ENCODE assay signal across 21 cellular contexts in the genomic region with DNA sequence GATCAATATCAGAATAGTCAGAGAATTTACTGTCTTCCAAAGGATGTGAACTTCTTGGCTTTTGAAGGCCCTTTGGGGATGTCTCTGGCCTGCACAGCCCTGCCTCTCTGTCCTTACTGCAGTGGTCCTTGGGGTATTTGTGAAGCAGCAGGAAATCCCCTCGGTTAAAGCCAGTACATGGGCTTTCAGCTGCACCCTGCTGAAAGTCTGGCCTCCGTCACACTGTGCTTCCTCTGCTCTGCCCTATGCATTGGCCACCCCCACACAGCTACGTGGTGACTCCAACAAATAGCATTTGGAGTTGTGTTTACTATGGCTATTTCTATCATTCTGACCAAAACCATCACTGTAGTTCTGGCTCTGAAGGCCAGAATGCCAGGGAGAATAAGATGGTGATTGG. TPM values are rescaled to one million over a fixed set of nuclear protein-coding genes. Genes with fewer than 3 reads are reported as not detected.
A peak's percentile ranks its signal among the peaks of the same experiment; 100 is the strongest.
DNase-seq lines count a peak whose midpoint lies in the region; ATAC-seq, FAIRE-seq and TF ChIP-seq lines count a peak whose summit lies in the region.
"Had no signal": no experiment of that assay in that cellular context is flagged by ENCODE, and none has a peak within 500 bp of the region (broad histone marks: within the 10 kb centered on the region; RNA-seq: fewer than 3 reads in every experiment).

No MANE protein-coding gene starts in this region.

- no peak overlapping the region for H3K27ac Mint-ChIP-seq in mesothelial cell of epicardium
- H3K27ac Mint-ChIP-seq: HFFc6, progenitor cell of endocrine pancreas had no signal

- H3K9me3 Mint-ChIP-seq in mesothelial cell of epicardium, result no peaks in the 10 kb centered on the region
- H3K9me3 Mint-ChIP-seq: HFFc6; naive thymus-derived CD4-positive, alpha-beta T cell had no signal

- no peak overlapping the region for H3K4me3 Mint-ChIP-seq in mesothelial cell of epicardium
- H3K4me3 Mint-ChIP-seq: HFFc6; naive thymus-derived CD4-positive, alpha-beta T cell had no signal

- no peak overlapping the region for H3K27ac ChIP-seq in small intestine (ENCODE audit: low read depth in 1 of 2, low read length in 1 of 2)
- H3K27ac ChIP-seq: spleen, uterus had no signal

- WGBS in small intestine, 3 donors, result 46 to 61% (median 54%) methylated on average over 3 of the region's 3 CpGs

- no peak for FAIRE-seq in small intestine (lab: Jason Lieb, UNC)

- H3K36me3 ChIP-seq in HAP-1 (replicated peaks) (no peaks in the 10 kb centered on the region), small intestine (ENCODE audit: control insufficient read depth in 2 of 2, insufficient read depth in 2 of 2, low read length in 2 of 2) (no peaks in the 10 kb centered on the region)
- H3K36me3 ChIP-seq: spleen, uterus had no signal

- peaks cover 2% of the 10 kb centered on the region for H3K36me3 Mint-ChIP-seq in mesothelial cell of epicardium
- H3K36me3 Mint-ChIP-seq: naive thymus-derived CD4-positive, alpha-beta T cell had no signal

- ATAC-seq in GM18505 (IDR thresholded peaks at IDR 0.05; ENCODE audit: unreplicated experiment) (peak; percentile 59), GM19467 (IDR thresholded peaks at IDR 0.05; ENCODE audit: unreplicated experiment) (peak; percentile 55), HG02763 (IDR thresholded peaks at IDR 0.05; ENCODE audit: unreplicated experiment) (peak; percentile 61), HG03460 (IDR thresholded peaks at IDR 0.05; ENCODE audit: unreplicated experiment) (peak; percentile 72)
- ATAC-seq: naive thymus-derived CD4-positive, alpha-beta T cell had no signal

- no peak for DNase-seq in NCI-H1048 (lab: John Stamatoyannopoulos, UW)
- no peak for DNase-seq in HAP-1 (ENCODE audit: low spot score in 2 of 2)
- no peak for DNase-seq in mesothelial cell of epicardium (ENCODE audit: low spot score in 2 of 2, unreplicated experiment in 2 of 2)
- no peak for DNase-seq in small intestine
- DNase-seq: activated CD4-positive, alpha-beta T cell treated with anti-CD3 and anti-CD28 coated beads, Interleukin-2, amount 50 U/mL, for 4 hours; AML-193; DMS 273 treated with DMSO at 0.1 percent for 48 hours; foreskin melanocyte; HFFc6; naive thymus-derived CD4-positive, alpha-beta T cell; NCI-H1694; NCI-H446; spleen; stimulated activated naive CD4-positive, alpha-beta T cell treated with Interleukin-2 at 50 U/mL for 16 hours; uterus had no signal

- H3K4me1 Mint-ChIP-seq in mesothelial cell of epicardium, result no peaks in the 10 kb centered on the region

- no peaks in the 10 kb centered on the region for H3K9me3 ChIP-seq in HAP-1
- no peaks in the 10 kb centered on the region for H3K9me3 ChIP-seq in small intestine (ENCODE audit: control insufficient read depth, low read depth)
- H3K9me3 ChIP-seq: spleen, uterus had no signal

- TF ChIP-seq CTCF in mesothelial cell of epicardium (IDR thresholded peaks at IDR 0.05; ENCODE audit: unreplicated experiment), result no peak

- H3K4me3 ChIP-seq in HAP-1 (no peak overlapping the region), small intestine (ENCODE audit: low read depth in 1 of 2, low read length in 2 of 2) (no peak overlapping the region)
- H3K4me3 ChIP-seq: spleen, uterus had no signal

- H3K4me1 ChIP-seq in HAP-1 (no peaks in the 10 kb centered on the region), small intestine (ENCODE audit: control insufficient read depth in 2 of 2, insufficient read depth in 1 of 2, low read depth in 1 of 2, low read length in 1 of 2) (no peaks in the 10 kb centered on the region)
- H3K4me1 ChIP-seq: spleen, uterus had no signal

- in situ Hi-C loops in HAP-1 (cut with MboI; ENCODE audit: low sequenced_read_pairs), result no loop called here

- TF ChIP-seq POLR2A in GM18505 (IDR thresholded peaks at IDR 0.05; ENCODE audit: borderline replicate concordance, extremely low read depth, insufficient read depth, insufficient read length), result no peak

- H3K27me3 Mint-ChIP-seq in mesothelial cell of epicardium (ENCODE audit: low read depth), result no peaks in the 10 kb centered on the region
- H3K27me3 Mint-ChIP-seq: progenitor cell of endocrine pancreas had no signal

- H3K27me3 ChIP-seq in HAP-1 (ENCODE audit: low read depth) (no peaks in the 10 kb centered on the region), small intestine (ENCODE audit: control insufficient read depth in 2 of 2, insufficient read depth in 2 of 2, low read length in 2 of 2) (no peaks in the 10 kb centered on the region)
- H3K27me3 ChIP-seq: spleen, uterus had no signal

RNA-seq across cellular contexts. Expression of a gene that starts 21.2 kb away (rescaled TPM):
- total RNA-seq in mesothelial cell of epicardium, result 20.7 to 25.5 TPM (median 21.3 TPM) in 3 replicates
- polyA plus RNA-seq in small intestine, result 1 to 10 TPM; 4.1 to 5.8 (median 4.7) TPM
- total RNA-seq: HFFc6, SK-MEL-5 had no signal

RNA-seq across cellular contexts. Expression of a gene that starts 29.4 kb away (rescaled TPM):
- 35.2 to 39.8 TPM (median 36.7 TPM) in 3 replicates for total RNA-seq in mesothelial cell of epicardium
- polyA plus RNA-seq in small intestine, result 10 to 100 TPM; 16.5 to 22.6 (median 17.3) TPM
